ENCODE assay signal across 8 cellular contexts in the genomic region with DNA sequence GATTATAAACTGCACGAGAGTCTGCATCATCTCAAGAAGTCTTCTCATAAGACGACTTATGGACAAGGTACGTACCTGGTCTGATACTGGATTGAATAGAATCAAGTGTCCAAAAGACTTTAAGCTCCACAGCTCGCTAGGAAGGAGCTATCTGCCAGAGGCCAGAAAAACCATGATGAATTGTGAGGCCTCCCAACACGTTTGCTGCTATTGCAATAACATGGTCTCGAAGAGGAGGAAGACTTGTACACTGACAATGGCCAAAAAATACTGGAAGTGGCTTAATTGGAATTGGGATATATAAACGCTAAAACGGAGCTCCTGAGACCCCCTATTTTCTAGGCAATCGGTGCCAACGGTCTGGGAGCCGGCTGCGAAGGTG. TPM values are rescaled to one million over a fixed set of nuclear protein-coding genes. Genes with fewer than 3 reads are reported as not detected.
DNase-seq lines count a peak whose midpoint lies in the region; ATAC-seq, FAIRE-seq and TF ChIP-seq lines count a peak whose summit lies in the region.

No MANE protein-coding gene starts in this region.

- no peak for TF ChIP-seq CTCF in Peyer's patch (IDR thresholded peaks at IDR 0.05)
- no peak for TF ChIP-seq CTCF in H1 (IDR thresholded peaks at IDR 0.05; ENCODE audit: control extremely low read depth in 1 of 3, insufficient read depth in 1 of 3, low read depth in 1 of 3, low read length in 3 of 3)
- TF ChIP-seq CTCF in GM13977 (IDR thresholded peaks at IDR 0.05; ENCODE audit: extremely low read depth, insufficient read depth, missing control alignments) = no peak

- no peak overlapping the region for H4K5ac ChIP-seq in H1 (ENCODE audit: insufficient read length, low read depth, low read length)

- no peak overlapping the region for H3K27ac ChIP-seq in GM23248
- H3K27ac ChIP-seq in Peyer's patch = peak overlapping the region; percentile 72 to 78 (median 76)
- H3K27ac ChIP-seq in H1 (ENCODE audit: low read depth, low read length) = no peak overlapping the region

- H3K4me2 ChIP-seq in GM23248 (ENCODE audit: unreplicated experiment) (peak overlapping the region; percentile 89), H1 (ENCODE audit: insufficient read depth in 1 of 2, low read depth in 2 of 2, low read length in 2 of 2) (peak overlapping the region; percentile 74 to 75)

- H3K27ac Mint-ChIP-seq in natural killer cell treated with Interleukin-12 subunit alpha and Interleukin-12 subunit beta and Interleukin-15 and Interleukin-18, amount 100 ng/mL, for 72 hours = peak overlapping the region; percentile 67 to 90

- H3K9me3 ChIP-seq in GM23248 (ENCODE audit: low read depth) (no peaks in the 10 kb centered on the region), Peyer's patch (no peaks in the 10 kb centered on the region), H1 (ENCODE audit: insufficient read depth in 2 of 2, low read depth in 1 of 2, low read length in 1 of 2) (no peaks in the 10 kb centered on the region)

- in situ Hi-C loops in GM23248 (cut with MboI) (no loop called here), GM13977 (cut with MboI; ENCODE audit: low pct_unique_long_range_greater_than_20kb, low sequenced_read_pairs, unreplicated experiment) (no loop called here)

- no peak overlapping the region for H2BK15ac ChIP-seq in H1 (ENCODE audit: low read length)

- no peak overlapping the region for H3K18ac ChIP-seq in H1 (ENCODE audit: extremely low read depth, low read length)

- H4K20me1 ChIP-seq in GM23248 (ENCODE audit: insufficient read depth) (no peaks in the 10 kb centered on the region), H1 (replicated peaks in 1 of 2; ENCODE audit: control insufficient read depth in 1 of 2, insufficient read depth in 2 of 2, low read length in 2 of 2) (no peaks in the 10 kb centered on the region)

- H3K9me3 Mint-ChIP-seq in natural killer cell treated with Interleukin-12 subunit alpha and Interleukin-12 subunit beta and Interleukin-15 and Interleukin-18, amount 100 ng/mL, for 72 hours = no peaks in the 10 kb centered on the region

- no peaks in the 10 kb centered on the region for H3K36me3 Mint-ChIP-seq in natural killer cell treated with Interleukin-12 subunit alpha and Interleukin-12 subunit beta and Interleukin-15 and Interleukin-18, amount 100 ng/mL, for 72 hours

- H3K36me3 ChIP-seq in GM23248 (ENCODE audit: low read depth) = no peaks in the 10 kb centered on the region
- no peaks in the 10 kb centered on the region for H3K36me3 ChIP-seq in Peyer's patch
- H3K36me3 ChIP-seq in H1 (ENCODE audit: control insufficient read depth in 2 of 4, insufficient read depth in 4 of 4, low read length in 3 of 4) = peaks cover 0 to 8% (median 0%) of the 10 kb centered on the region in 4 experiments; a peak in 2 of 8 replicates

- H3K9ac ChIP-seq in GM23248 = peak overlapping the region; percentile 77
- H3K9ac ChIP-seq in H1 (replicated peaks in 1 of 4; ENCODE audit: extremely low read depth in 1 of 4, low read depth in 3 of 4, low read length in 3 of 4) = peak overlapping the region in 1 of 4 experiments; percentile 23; a peak in 1 of 7 replicates

- no peak overlapping the region; the same call in 1 of the 2 replicates for H2BK5ac ChIP-seq in H1 (ENCODE audit: low read depth, low read length)

- H2BK120ac ChIP-seq in H1 (replicated peaks; ENCODE audit: low read depth, low read length) = no peak overlapping the region

- peaks cover 11 to 12% of the 10 kb centered on the region in 2 donors for H3K4me1 Mint-ChIP-seq in natural killer cell treated with Interleukin-12 subunit alpha and Interleukin-12 subunit beta and Interleukin-15 and Interleukin-18, amount 100 ng/mL, for 72 hours (ENCODE audit: low read depth in 2 of 2)

- TF ChIP-seq RAD21 in H1 (IDR thresholded peaks at IDR 0.05 in 1 of 2, conservative IDR thresholded peaks at IDR 0.05 in 1 of 2; ENCODE audit: low read depth in 2 of 2, low read length in 2 of 2) = no peak

- H3K4me3 ChIP-seq in GM23248 (peak overlapping the region; percentile 89), Peyer's patch (peak overlapping the region; percentile 63 to 78 (median 70)), H1 (ENCODE audit: extremely low read depth in 1 of 4, insufficient read depth in 2 of 4, low read depth in 3 of 4, low read length in 4 of 4) (peak overlapping the region; percentile 66 to 98 (median 78))

- H3K79me2 ChIP-seq in GM23248 (ENCODE audit: insufficient read depth) = no peaks in the 10 kb centered on the region
- H3K79me2 ChIP-seq in H1 (ENCODE audit: control insufficient read depth in 1 of 2, insufficient read depth in 2 of 2, low read length in 2 of 2) = no peaks in the 10 kb centered on the region

- H2BK20ac ChIP-seq in H1 (ENCODE audit: low read length) = no peak overlapping the region

- POLR2A ChIA-PET in H1 (lab: Charles Lee; ENCODE audit: partially characterized antibody) = interaction anchor here (0.8 to 2.6 kb wide), 9 partner anchors 10 to 718 kb away, joined by 3 to 30 read pairs (median 4); partner anchors contain the start of genes DONSON and TMEM50B

- TF ChIP-seq POLR2A in Peyer's patch (IDR thresholded peaks at IDR 0.05) (no peak), H1 (IDR thresholded peaks at IDR 0.05; ENCODE audit: control extremely low read depth in 1 of 2, low read depth in 2 of 2, low read length in 2 of 2) (no peak)

- DNase-seq in GM23248 (peak; percentile 32), Peyer's patch (no peak), H1 (ENCODE audit: low read depth in 1 of 2, low spot score in 2 of 2) (no peak), GM13977 (ENCODE audit: low spot score) (no peak), ureter (ENCODE audit: low spot score) (no peak)
- DNase-seq in natural killer cell treated with Interleukin-12 subunit alpha and Interleukin-12 subunit beta and Interleukin-15 and Interleukin-18, amount 100 ng/mL, for 72 hours (ENCODE audit: low spot score) = no peak

- H3K4ac ChIP-seq in H1 (replicated peaks; ENCODE audit: insufficient read length, low read depth, low read length) = no peak overlapping the region

- no peak for ATAC-seq in natural killer cell treated with Interleukin-12 subunit alpha and Interleukin-12 subunit beta and Interleukin-15 and Interleukin-18, amount 100 ng/mL, for 72 hours
- ATAC-seq in GM18867 (IDR thresholded peaks at IDR 0.05; ENCODE audit: unreplicated experiment) (no peak), GM19455 (IDR thresholded peaks at IDR 0.05; ENCODE audit: unreplicated experiment) (no peak)

- H2AK5ac ChIP-seq in H1 (ENCODE audit: low read depth, low read length) = no peak overlapping the region

- H3K79me1 ChIP-seq in H1 (ENCODE audit: low read depth, low read length) = no peaks in the 10 kb centered on the region

- H3K4me3 Mint-ChIP-seq in natural killer cell treated with Interleukin-12 subunit alpha and Interleukin-12 subunit beta and Interleukin-15 and Interleukin-18, amount 100 ng/mL, for 72 hours = peak overlapping the region; percentile 84

- no peaks in the 10 kb centered on the region for H3F3A ChIP-seq in GM23248 (ENCODE audit: insufficient read depth)

- peak overlapping the region; percentile 100 for H2AFZ ChIP-seq in GM23248
- H2AFZ ChIP-seq in H1 (ENCODE audit: low read length) = peak overlapping the region; percentile 25

- H3K27me3 ChIP-seq in GM23248 (replicated peaks; ENCODE audit: insufficient read depth) (no peaks in the 10 kb centered on the region), Peyer's patch (no peaks in the 10 kb centered on the region), H1 (replicated peaks in 1 of 4; ENCODE audit: control insufficient read depth in 3 of 4, extremely low read depth in 1 of 4, insufficient read depth in 3 of 4, low read length in 3 of 4) (no peaks in the 10 kb centered on the region)

- no peak for TF ChIP-seq EP300 in H1 (IDR thresholded peaks at IDR 0.05; ENCODE audit: borderline replicate concordance in 1 of 2, low read depth in 2 of 2, low read length in 2 of 2)

- H3K56ac ChIP-seq in H1 (replicated peaks; ENCODE audit: insufficient read length, low read depth, low read length) = no peak overlapping the region

- H3K4me1 ChIP-seq in GM23248 (ENCODE audit: insufficient read depth) (0 out of 2 replicates have a peak, but pooled peaks cover 7% of the 10 kb centered on the region), Peyer's patch (peaks cover 0 to 4% (median 2%) of the 10 kb centered on the region in 4 donors), H1 (replicated peaks in 1 of 4; ENCODE audit: control insufficient read depth in 3 of 4, insufficient read depth in 4 of 4, low read length in 3 of 4) (no peaks in the 10 kb centered on the region; a peak in 1 of 7 replicates)

- H3K23ac ChIP-seq in H1 (ENCODE audit: insufficient read length) = no peak overlapping the region

- no peak overlapping the region for H2BK12ac ChIP-seq in H1 (ENCODE audit: low read depth, low read length)

- peaks cover 7% of the 10 kb centered on the region for H3K23me2 ChIP-seq in H1 (ENCODE audit: low read depth, low read length)

- H4K91ac ChIP-seq in H1 (replicated peaks; ENCODE audit: insufficient read length, low read length) = no peak overlapping the region

- H4K8ac ChIP-seq in H1 (ENCODE audit: extremely low read depth, insufficient read depth, low read length) = no peak overlapping the region

- no peaks in the 10 kb centered on the region for H3K9me2 ChIP-seq in GM23248 (ENCODE audit: insufficient read depth)

- peak; percentile 7 for FAIRE-seq in H1 (lab: Jason Lieb, UNC)

- H3K27me3 Mint-ChIP-seq in natural killer cell treated with Interleukin-12 subunit alpha and Interleukin-12 subunit beta and Interleukin-15 and Interleukin-18, amount 100 ng/mL, for 72 hours = peaks cover 0 to 5% of the 10 kb centered on the region in 2 donors

- CTCF ChIA-PET in H1 (lab: Charles Lee; ENCODE audit: partially characterized antibody) = interaction anchor here (1.0 to 1.1 kb wide), 2 partner anchors 9 to 11 kb away, joined by 3 read pairs; partner anchors contain the start of gene TMEM50B

- no peak overlapping the region for H3K14ac ChIP-seq in H1 (ENCODE audit: insufficient read length)

- WGBS in GM23248 (ENCODE audit: low coverage in 1 of 2, low lambda C conversion rate in 2 of 2, missing lambda C conversion rate in 2 of 2), 2 experiments = 13 to 14% methylated on average over 12 of the region's 12 CpGs
- 35% methylated on average over 12 of the region's 12 CpGs; no CpG with 5 or more reads in 1 of the 2 experiments for WGBS in H1 (ENCODE audit: extremely low coverage in 1 of 2, insufficient coverage in 1 of 2, insufficient read length in 1 of 2, insufficient replicate concordance in 2 of 2, low coverage in 1 of 2, low lambda C conversion rate in 2 of 2, missing lambda C conversion rate in 1 of 2), 2 experiments

RNA-seq across cellular contexts. Expression of gene DNAJC28, which starts 0.5 kb away (rescaled TPM):
- 0.38 and 2.4 TPM in 2 replicates for total RNA-seq in GM23248 (2014; rRNA removed; shearing (Covaris generic))
- polyA plus RNA-seq in GM23248 (2016; fragmentation: Nextera tagmentation; extraction: Ambion mirVana) (2.0 TPM in 2 replicates), H1 (2011; rRNA removed) (0.75 and 0.97 TPM in 2 replicates)
- total RNA-seq in Peyer's patch (1 to 10 TPM in 3 of 4 donors, not detected in 1; 1.9 to 4.4 (median 2.5) TPM), ureter (1.2 TPM)
- total RNA-seq in H1 (2021; fragmentation: NEBNext Ultra II Directional; extraction: Animal tissue kit (Norgen Biotek cat#: 25700)) = 4.2 and 4.3 TPM in 2 replicates
- 2.9 TPM for polyA plus RNA-seq in H1 (2011; cell fraction: cytosol; rRNA removed)
- 0.51 TPM for polyA plus RNA-seq in H1 (2011; cell fraction: nucleus; rRNA removed)
- 1.8 to 3.8 TPM (median 2.8 TPM) in 4 replicates for polyA plus RNA-seq in H1 (2012, experiment 1 of 2)
- 0.50 TPM for polyA plus RNA-seq in H1 (2012, experiment 2 of 2)
- 3.9 TPM for polyA plus RNA-seq in H1 (2013, experiment 1 of 2)
- polyA plus RNA-seq in H1 (2013, experiment 2 of 2) = 4.2 TPM
- 0.82 and 0.98 TPM in 2 replicates for polyA minus RNA-seq in H1 (2011; rRNA and poly(A)+ RNA removed)
- polyA minus RNA-seq in H1 (2011; cell fraction: cytosol; rRNA and poly(A)+ RNA removed) = 0.51 TPM
- 2.1 TPM for polyA minus RNA-seq in H1 (2011; cell fraction: nucleus; rRNA and poly(A)+ RNA removed)
- total RNA-seq in natural killer cell treated with Interleukin-12 subunit alpha and Interleukin-12 subunit beta and Interleukin-15 and Interleukin-18, amount 100 ng/mL, for 72 hours = under 1 TPM; 0.52 to 0.86 TPM

RNA-seq across cellular contexts. Expression of gene TMEM50B, which starts 11.2 kb away (rescaled TPM):
- total RNA-seq in GM23248 (2014; rRNA removed; shearing (Covaris generic)) = 35.1 and 37.8 TPM in 2 replicates
- polyA plus RNA-seq in GM23248 (2016; fragmentation: Nextera tagmentation; extraction: Ambion mirVana) = 43.9 and 45.1 TPM in 2 replicates
- 100 to 1,000 TPM in 1 of 4 donors, 10 to 100 TPM in 3; 64.4 to 116 (median 94.7) TPM for total RNA-seq in Peyer's patch
- total RNA-seq in H1 (2021; fragmentation: NEBNext Ultra II Directional; extraction: Animal tissue kit (Norgen Biotek cat#: 25700)) = 16.8 and 17.8 TPM in 2 replicates
- 20.5 and 21.9 TPM in 2 replicates for polyA plus RNA-seq in H1 (2011; rRNA removed)
- polyA plus RNA-seq in H1 (2011; cell fraction: cytosol; rRNA removed) = 33.1 TPM
- 43.9 TPM for polyA plus RNA-seq in H1 (2011; cell fraction: nucleus; rRNA removed)
- 14.6 to 20.9 TPM (median 17.7 TPM) in 4 replicates for polyA plus RNA-seq in H1 (2012, experiment 1 of 2)
- polyA plus RNA-seq in H1 (2012, experiment 2 of 2) = 3.9 TPM
- 12.8 TPM for polyA plus RNA-seq in H1 (2013, experiment 1 of 2)
- 12.5 TPM for polyA plus RNA-seq in H1 (2013, experiment 2 of 2)
- polyA minus RNA-seq in H1 (2011; rRNA and poly(A)+ RNA removed) = 8.7 and 11.9 TPM in 2 replicates
- 5.6 TPM for polyA minus RNA-seq in H1 (2011; cell fraction: cytosol; rRNA and poly(A)+ RNA removed)
- polyA minus RNA-seq in H1 (2011; cell fraction: nucleus; rRNA and poly(A)+ RNA removed) = 15.8 TPM
- 10 to 100 TPM; 19.5 to 24.7 TPM for total RNA-seq in natural killer cell treated with Interleukin-12 subunit alpha and Interleukin-12 subunit beta and Interleukin-15 and Interleukin-18, amount 100 ng/mL, for 72 hours
- 84.5 TPM for total RNA-seq in ureter

RNA-seq across cellular contexts. Expression of gene GART, which starts 50.9 kb away (rescaled TPM):
- 52.1 and 54.6 TPM in 2 replicates for total RNA-seq in GM23248 (2014; rRNA removed; shearing (Covaris generic))
- polyA plus RNA-seq in GM23248 (2016; fragmentation: Nextera tagmentation; extraction: Ambion mirVana) (58.2 and 61.8 TPM in 2 replicates), H1 (2011; rRNA removed) (20.6 and 23.1 TPM in 2 replicates)
- total RNA-seq in Peyer's patch (10 to 100 TPM; 45.4 to 69.0 (median 61.7) TPM), ureter (103 TPM)
- total RNA-seq in H1 (2021; fragmentation: NEBNext Ultra II Directional; extraction: Animal tissue kit (Norgen Biotek cat#: 25700)) = 231 TPM in 2 replicates
- 32.4 TPM for polyA plus RNA-seq in H1 (2011; cell fraction: cytosol; rRNA removed)
- polyA plus RNA-seq in H1 (2011; cell fraction: nucleus; rRNA removed) = 34.4 TPM
- 102 to 135 TPM (median 114 TPM) in 4 replicates for polyA plus RNA-seq in H1 (2012, experiment 1 of 2)
- polyA plus RNA-seq in H1 (2012, experiment 2 of 2) = 31.4 TPM
- polyA plus RNA-seq in H1 (2013, experiment 1 of 2) = 104 TPM
- polyA plus RNA-seq in H1 (2013, experiment 2 of 2) = 101 TPM
- 44.5 and 61.3 TPM in 2 replicates for polyA minus RNA-seq in H1 (2011; rRNA and poly(A)+ RNA removed)
- polyA minus RNA-seq in H1 (2011; cell fraction: cytosol; rRNA and poly(A)+ RNA removed) = 44.6 TPM
- 64.5 TPM for polyA minus RNA-seq in H1 (2011; cell fraction: nucleus; rRNA and poly(A)+ RNA removed)
- total RNA-seq in natural killer cell treated with Interleukin-12 subunit alpha and Interleukin-12 subunit beta and Interleukin-15 and Interleukin-18, amount 100 ng/mL, for 72 hours = 100 to 1,000 TPM; 127 to 163 TPM

RNA-seq across cellular contexts. Expression of gene SON, which starts 51.9 kb away (rescaled TPM):
- 106 and 109 TPM in 2 replicates for total RNA-seq in GM23248 (2014; rRNA removed; shearing (Covaris generic))
- 303 and 336 TPM in 2 replicates for polyA plus RNA-seq in GM23248 (2016; fragmentation: Nextera tagmentation; extraction: Ambion mirVana)
- 1,000 to 10,000 TPM in 1 of 4 donors, 100 to 1,000 TPM in 3; 285 to 1,432 (median 485) TPM for total RNA-seq in Peyer's patch
- total RNA-seq in H1 (2021; fragmentation: NEBNext Ultra II Directional; extraction: Animal tissue kit (Norgen Biotek cat#: 25700)) = 270 and 274 TPM in 2 replicates
- polyA plus RNA-seq in H1 (2011; rRNA removed) = 113 and 122 TPM in 2 replicates
- 90.3 TPM for polyA plus RNA-seq in H1 (2011; cell fraction: cytosol; rRNA removed)
- polyA plus RNA-seq in H1 (2011; cell fraction: nucleus; rRNA removed) = 187 TPM
- polyA plus RNA-seq in H1 (2012, experiment 1 of 2) = 131 to 257 TPM (median 167 TPM) in 4 replicates
- polyA plus RNA-seq in H1 (2012, experiment 2 of 2) = 17.8 TPM
- 114 TPM for polyA plus RNA-seq in H1 (2013, experiment 1 of 2)
- polyA plus RNA-seq in H1 (2013, experiment 2 of 2) = 94.2 TPM
- polyA minus RNA-seq in H1 (2011; rRNA and poly(A)+ RNA removed) = 310 and 447 TPM in 2 replicates
- 151 TPM for polyA minus RNA-seq in H1 (2011; cell fraction: cytosol; rRNA and poly(A)+ RNA removed)
- 237 TPM for polyA minus RNA-seq in H1 (2011; cell fraction: nucleus; rRNA and poly(A)+ RNA removed)
- total RNA-seq in natural killer cell treated with Interleukin-12 subunit alpha and Interleukin-12 subunit beta and Interleukin-15 and Interleukin-18, amount 100 ng/mL, for 72 hours = 100 to 1,000 TPM; 307 to 362 TPM
- 390 TPM for total RNA-seq in ureter

Comparison
In these comparisons a context has a peak if more than half of its experiments do, and no peak if none do; other contexts are left out.
1. H3K27ac ChIP-seq: peak in Peyer's patch (4 of 4); none in GM23248 (single experiment) and H1 (single experiment).
2. Peak in every context shown above with its lines, with median percentiles within 50 percentile points of each other: H3K4me3 ChIP-seq.